In genomic region chr4:176319704-176320339, GRCh38 we compare ENCODE assay signal across 1 cellular context.
TF ChIP-seq lines count a peak whose summit lies in the region.

SPCS3 (plus strand) TSS chr4:176319966; CDS start chr4:176320077, 111 bp downstream.

TF ChIP-seq in HepG2, 621 proteins besides CTCF, POLR2A, EP300 and RAD21 (continued from another document and continues in another):
- TF ChIP-seq TRIM22 (IDR thresholded peaks at IDR 0.05): no peak
- no peak for TF ChIP-seq TRAFD1 (CRISPR knock-in tag; IDR thresholded peaks at IDR 0.05; ENCODE audit: borderline replicate concordance)
- TF ChIP-seq ZNF484 (CRISPR knock-in tag; IDR thresholded peaks at IDR 0.05; ENCODE audit: borderline replicate concordance, low read depth): no peak
- no peak for TF ChIP-seq U2AF1 (optimal IDR thresholded peaks at IDR 0.05; ENCODE audit: low read depth, low read length)
- no peak for TF ChIP-seq ZNF646 (CRISPR knock-in tag; IDR thresholded peaks at IDR 0.05)
- TF ChIP-seq TFDP2 (CRISPR knock-in tag; IDR thresholded peaks at IDR 0.05): peak; percentile 41; the same call in 1 of the 2 replicates
- peak; percentile 83 for TF ChIP-seq POLR2G (IDR thresholded peaks at IDR 0.05; ENCODE audit: low read depth, low read length)
- no peak for TF ChIP-seq MLXIP (CRISPR knock-in tag; IDR thresholded peaks at IDR 0.05; ENCODE audit: borderline replicate concordance)
- 0 out of 2 replicates have a peak, but pooled peaks have one; percentile 53 for TF ChIP-seq ZNF768 (CRISPR knock-in tag; IDR thresholded peaks at IDR 0.05)
- TF ChIP-seq ZNF12 (CRISPR knock-in tag; IDR thresholded peaks at IDR 0.05): no peak
- no peak for TF ChIP-seq ZNF383 (CRISPR knock-in tag; IDR thresholded peaks at IDR 0.05; ENCODE audit: borderline replicate concordance)
- no peak for TF ChIP-seq ZNF432 (CRISPR knock-in tag; IDR thresholded peaks at IDR 0.05; ENCODE audit: borderline replicate concordance)
- TF ChIP-seq FUBP1 (CRISPR knock-in tag; IDR thresholded peaks at IDR 0.05; ENCODE audit: borderline replicate concordance): no peak
- TF ChIP-seq DMTF1 (CRISPR knock-in tag; IDR thresholded peaks at IDR 0.05): no peak
- TF ChIP-seq ZNF816 (CRISPR knock-in tag; IDR thresholded peaks at IDR 0.05; ENCODE audit: borderline replicate concordance): no peak
- TF ChIP-seq MZF1 (CRISPR knock-in tag; IDR thresholded peaks at IDR 0.05; ENCODE audit: borderline replicate concordance): no peak
- no peak for TF ChIP-seq THAP7 (CRISPR knock-in tag; IDR thresholded peaks at IDR 0.05)
- TF ChIP-seq ATF7-NPFF (CRISPR knock-in tag; IDR thresholded peaks at IDR 0.05; ENCODE audit: low read depth): 0 out of 2 replicates have a peak, but pooled peaks have one; percentile 32
- no peak for TF ChIP-seq ARNT (IDR thresholded peaks at IDR 0.05)
- TF ChIP-seq ZNF280D (CRISPR knock-in tag; IDR thresholded peaks at IDR 0.05): no peak
- peak; percentile 10; the same call in 1 of the 2 replicates for TF ChIP-seq RXRB (CRISPR knock-in tag; IDR thresholded peaks at IDR 0.05; ENCODE audit: borderline replicate concordance)
- TF ChIP-seq ZNF841 (CRISPR knock-in tag; IDR thresholded peaks at IDR 0.05; ENCODE audit: borderline replicate concordance): no peak
- TF ChIP-seq PAX8 (CRISPR knock-in tag; IDR thresholded peaks at IDR 0.05; ENCODE audit: borderline replicate concordance): no peak
- TF ChIP-seq CBX1 (IDR thresholded peaks at IDR 0.05; ENCODE audit: low read depth): no peak
- TF ChIP-seq ZNF558 (CRISPR knock-in tag; IDR thresholded peaks at IDR 0.05; ENCODE audit: borderline replicate concordance): peak; percentile 86; the same call in 1 of the 2 replicates
- no peak for TF ChIP-seq CHD2 (IDR thresholded peaks at IDR 0.05; ENCODE audit: low read depth, low read length)
- TF ChIP-seq BHLHE40 (IDR thresholded peaks at IDR 0.05; ENCODE audit: low read length): no peak
- no peak; the same call in 1 of the 2 replicates for TF ChIP-seq DMAP1 (CRISPR knock-in tag; IDR thresholded peaks at IDR 0.05)
- TF ChIP-seq SOX5 (CRISPR knock-in tag; IDR thresholded peaks at IDR 0.05; ENCODE audit: borderline replicate concordance): no peak
- no peak for TF ChIP-seq NFE2L2 (IDR thresholded peaks at IDR 0.05; ENCODE audit: low read length)
- no peak for TF ChIP-seq JARID2 (CRISPR knock-in tag; IDR thresholded peaks at IDR 0.05; ENCODE audit: insufficient replicate concordance)
- TF ChIP-seq ZNF776 (CRISPR knock-in tag; IDR thresholded peaks at IDR 0.05): no peak; the same call in 1 of the 2 replicates
- peak; percentile 50; the same call in 1 of the 2 replicates for TF ChIP-seq SIN3A (IDR thresholded peaks at IDR 0.05; ENCODE audit: borderline replicate concordance, low read depth, low read length)
- no peak for TF ChIP-seq ATF7 (IDR thresholded peaks at IDR 0.05)
- no peak for TF ChIP-seq ATF7 (CRISPR knock-in tag; IDR thresholded peaks at IDR 0.05)
- TF ChIP-seq TEAD3 (CRISPR knock-in tag; optimal IDR thresholded peaks at IDR 0.05; ENCODE audit: borderline replicate concordance): no peak
- no peak for TF ChIP-seq TCF7 (IDR thresholded peaks at IDR 0.05; ENCODE audit: low read depth)
- TF ChIP-seq ZNF775 (CRISPR knock-in tag; IDR thresholded peaks at IDR 0.05; ENCODE audit: borderline replicate concordance): no peak
